ENCODE assay signal across 27 cellular contexts in the genomic region with DNA sequence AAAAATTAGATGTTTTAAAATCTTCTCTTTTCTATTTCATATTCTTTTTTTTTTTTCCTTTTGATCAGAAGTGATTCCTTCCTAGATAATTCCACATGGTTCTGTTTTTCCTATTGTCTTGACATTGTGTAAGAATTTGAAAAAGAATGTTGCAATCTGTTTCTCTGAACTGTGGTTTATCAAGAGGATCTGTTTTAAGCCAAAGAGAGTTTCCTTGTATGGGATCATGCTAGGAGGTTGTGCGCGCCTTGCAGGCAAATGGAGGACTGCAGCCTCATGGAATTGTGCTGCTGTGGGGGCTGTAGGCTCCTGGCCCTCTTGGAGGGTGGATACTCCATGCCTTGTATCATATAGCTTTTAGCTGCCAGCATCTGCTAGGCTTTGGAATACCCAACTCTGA. TPM values are rescaled to one million over a fixed set of nuclear protein-coding genes. Genes with fewer than 3 reads are reported as not detected.
A peak's percentile ranks its signal among the peaks of the same experiment; 100 is the strongest.
DNase-seq lines count a peak whose midpoint lies in the region; ATAC-seq and TF ChIP-seq lines count a peak whose summit lies in the region.
"Had no signal": no experiment of that assay in that cellular context is flagged by ENCODE, and none has a peak within 500 bp of the region (broad histone marks: within the 10 kb centered on the region; RNA-seq: fewer than 3 reads in every experiment).

No MANE protein-coding gene starts in this region.

- peak; percentile 71 for ATAC-seq in upper lobe of right lung
- ATAC-seq: stimulated activated naive CD8-positive, alpha-beta T cell treated with anti-CD3 and anti-CD28 coated beads, Interleukin-15, Interleukin-2, amounts not matched to agents 100 U/mL and 50 U/mL, for 24 hours had no signal

- H3K4me3 Mint-ChIP-seq in activated T-helper 1 cell treated with anti-CD3 and anti-CD28 coated beads, Interleukin-12 subunit alpha, Interleukin-12 subunit beta, Interleukin-2, Interleukin-4 antibody, amounts not matched to agents 30 ng/mL and 10 ng/mL and 1 ng/mL, durations not matched to agents 14 hours and 24 hours and 36 hours, result no peak overlapping the region
- H3K4me3 Mint-ChIP-seq: H9, naive B cell had no signal

- H3K9me3 ChIP-seq in upper lobe of right lung, result no peaks in the 10 kb centered on the region
- H3K9me3 ChIP-seq: BE2C, testis, uterus had no signal

- TF ChIP-seq CTCF in fibroblast of mammary gland (conservative IDR thresholded peaks at IDR 0.05; ENCODE audit: control insufficient read depth, insufficient read depth, low read depth, low read length) (no peak), upper lobe of right lung (IDR thresholded peaks at IDR 0.05) (no peak)

- no peaks in the 10 kb centered on the region for H3K9me3 Mint-ChIP-seq in activated T-helper 1 cell treated with anti-CD3 and anti-CD28 coated beads, Interleukin-12 subunit alpha, Interleukin-12 subunit beta, Interleukin-2, Interleukin-4 antibody, amounts not matched to agents 30 ng/mL and 10 ng/mL and 1 ng/mL, durations not matched to agents 14 hours and 24 hours and 36 hours
- H3K9me3 Mint-ChIP-seq: activated T-helper 2 cell treated with anti-CD3 and anti-CD28 coated beads, Interferon-gamma antibody, Interleukin-2, Interleukin-4, amounts not matched to agents 10 μg/mL and 5 μg/mL and 100 μg/mL, durations not matched to agents 14 hours and 24 hours and 36 hours; H9 had no signal

- no peaks in the 10 kb centered on the region for H3K36me3 ChIP-seq in upper lobe of right lung
- H3K36me3 ChIP-seq: BE2C, uterus had no signal

- H3K4me1 Mint-ChIP-seq in activated T-helper 1 cell treated with anti-CD3 and anti-CD28 coated beads, Interleukin-12 subunit alpha, Interleukin-12 subunit beta, Interleukin-2, Interleukin-4 antibody, amounts not matched to agents 30 ng/mL and 10 ng/mL and 1 ng/mL, durations not matched to agents 14 hours and 24 hours and 36 hours (ENCODE audit: low read depth), result no peaks in the 10 kb centered on the region
- H3K4me1 Mint-ChIP-seq: H9, naive B cell had no signal

- intact Hi-C loops in upper lobe of right lung (cut with DNase I), result no loop called here
- intact Hi-C loops in activated T-helper 1 cell treated with anti-CD3 and anti-CD28 coated beads, Interleukin-12 subunit alpha, Interleukin-12 subunit beta, Interleukin-2, Interleukin-4 antibody, amounts not matched to agents 30 ng/mL and 10 ng/mL and 1 ng/mL, durations not matched to agents 14 hours and 24 hours and 36 hours (cut with micrococcal nuclease), result no loop called here

- H3K36me3 Mint-ChIP-seq in activated T-helper 1 cell treated with anti-CD3 and anti-CD28 coated beads, Interleukin-12 subunit alpha, Interleukin-12 subunit beta, Interleukin-2, Interleukin-4 antibody, amounts not matched to agents 30 ng/mL and 10 ng/mL and 1 ng/mL, durations not matched to agents 14 hours and 24 hours and 36 hours (ENCODE audit: low read depth), result no peaks in the 10 kb centered on the region
- H3K36me3 Mint-ChIP-seq: naive B cell had no signal

- no peaks in the 10 kb centered on the region for H3K27me3 ChIP-seq in upper lobe of right lung
- H3K27me3 ChIP-seq: testis, uterus had no signal

- no peaks in the 10 kb centered on the region for H3K4me1 ChIP-seq in upper lobe of right lung
- H3K4me1 ChIP-seq: BE2C, testis, uterus had no signal

- no peak overlapping the region for H3K27ac ChIP-seq in upper lobe of right lung
- H3K27ac ChIP-seq: skin epidermis, testis, uterus had no signal

- peak; percentile 18 for DNase-seq in SKM-1 treated with dmso at 0.1 percent for 144 hours (lab: John Stamatoyannopoulos, UW; ENCODE audit: unreplicated experiment)
- no peak for DNase-seq in SKM-1 (lab: John Stamatoyannopoulos, UW; ENCODE audit: unreplicated experiment)
- DNase-seq in OCI-M1 (lab: John Stamatoyannopoulos, UW), result peak; percentile 26
- peak; percentile 7 for DNase-seq in fibroblast of mammary gland (ENCODE audit: low read depth)
- no peak for DNase-seq in upper lobe of right lung
- no peak for DNase-seq in stimulated activated CD4-positive, alpha-beta T cell treated with anti-CD3 and anti-CD28 coated beads, Interleukin-15, amount 100 ng/mL, for 24 hours
- no peak for DNase-seq in activated T-helper 1 cell treated with anti-CD3 and anti-CD28 coated beads, Interleukin-12 subunit alpha, Interleukin-12 subunit beta, Interleukin-2, Interleukin-4 antibody, amounts not matched to agents 30 ng/mL and 10 ng/mL and 1 ng/mL, durations not matched to agents 14 hours and 24 hours and 36 hours (ENCODE audit: low spot score)
- no peak for DNase-seq in stimulated activated naive CD4-positive, alpha-beta T cell treated with Interleukin-2 at 50 U/mL for 16 hours (lab: John Stamatoyannopoulos, UW)
- DNase-seq: activated CD4-positive, alpha-beta T cell treated with anti-CD3 and anti-CD28 coated beads for 48 hours; activated naive CD4-positive, alpha-beta T cell treated with anti-CD3 and anti-CD28 coated beads, Interleukin-2, amount 50 U/mL, for 16 hours; BE2C; foreskin fibroblast; H9; head of caudate nucleus; KBM-7; midbrain; naive B cell; NCI-H2081; NCI-H226; NCI-H748 treated with DMSO at 0.1 percent for 48 hours; nucleus accumbens; stimulated activated naive CD8-positive, alpha-beta T cell treated with anti-CD3 and anti-CD28 coated beads, Interleukin-15, Interleukin-2, amounts not matched to agents 100 U/mL and 50 U/mL, for 24 hours; T1000; testis; uterus had no signal

- peaks cover 7% of the 10 kb centered on the region for H3K27me3 Mint-ChIP-seq in activated T-helper 1 cell treated with anti-CD3 and anti-CD28 coated beads, Interleukin-12 subunit alpha, Interleukin-12 subunit beta, Interleukin-2, Interleukin-4 antibody, amounts not matched to agents 30 ng/mL and 10 ng/mL and 1 ng/mL, durations not matched to agents 14 hours and 24 hours and 36 hours (ENCODE audit: insufficient read depth)

- no peak overlapping the region for H3K27ac Mint-ChIP-seq in activated T-helper 1 cell treated with anti-CD3 and anti-CD28 coated beads, Interleukin-12 subunit alpha, Interleukin-12 subunit beta, Interleukin-2, Interleukin-4 antibody, amounts not matched to agents 30 ng/mL and 10 ng/mL and 1 ng/mL, durations not matched to agents 14 hours and 24 hours and 36 hours
- H3K27ac Mint-ChIP-seq: activated T-helper 2 cell treated with anti-CD3 and anti-CD28 coated beads, Interferon-gamma antibody, Interleukin-2, Interleukin-4, amounts not matched to agents 10 μg/mL and 5 μg/mL and 100 μg/mL, durations not matched to agents 14 hours and 24 hours and 36 hours; H9; naive B cell had no signal

- H3K4me3 ChIP-seq in fibroblast of mammary gland (ENCODE audit: control insufficient read depth, low read depth, low read length) (no peak overlapping the region), upper lobe of right lung (no peak overlapping the region)
- H3K4me3 ChIP-seq: skin epidermis, testis, uterus had no signal

RNA-seq across cellular contexts. Expression of a gene that starts 43.3 kb away (rescaled TPM):
- 119 TPM for total RNA-seq in upper lobe of right lung
- total RNA-seq in activated T-helper 1 cell treated with anti-CD3 and anti-CD28 coated beads, Interleukin-12 subunit alpha, Interleukin-12 subunit beta, Interleukin-2, Interleukin-4 antibody, amounts not matched to agents 30 ng/mL and 10 ng/mL and 1 ng/mL, durations not matched to agents 14 hours and 24 hours and 36 hours, result 29.4 and 33.4 TPM in 2 replicates

Comparison
In these comparisons a context has a peak if more than half of its experiments do, and no peak if none do; other contexts are left out.
1. DNase-seq: peak in SKM-1 treated with dmso at 0.1 percent for 144 hours (single experiment), OCI-M1 (single experiment) and fibroblast of mammary gland (single experiment); none in SKM-1 (single experiment), upper lobe of right lung (single experiment), stimulated activated CD4-positive, alpha-beta T cell treated with anti-CD3 and anti-CD28 coated beads, Interleukin-15, amount 100 ng/mL, for 24 hours (single experiment), activated T-helper 1 cell treated with anti-CD3 and anti-CD28 coated beads, Interleukin-12 subunit alpha, Interleukin-12 subunit beta, Interleukin-2, Interleukin-4 antibody, amounts not matched to agents 30 ng/mL and 10 ng/mL and 1 ng/mL, durations not matched to agents 14 hours and 24 hours and 36 hours (single experiment) and stimulated activated naive CD4-positive, alpha-beta T cell treated with Interleukin-2 at 50 U/mL for 16 hours (single experiment).